In the genomic region with DNA sequence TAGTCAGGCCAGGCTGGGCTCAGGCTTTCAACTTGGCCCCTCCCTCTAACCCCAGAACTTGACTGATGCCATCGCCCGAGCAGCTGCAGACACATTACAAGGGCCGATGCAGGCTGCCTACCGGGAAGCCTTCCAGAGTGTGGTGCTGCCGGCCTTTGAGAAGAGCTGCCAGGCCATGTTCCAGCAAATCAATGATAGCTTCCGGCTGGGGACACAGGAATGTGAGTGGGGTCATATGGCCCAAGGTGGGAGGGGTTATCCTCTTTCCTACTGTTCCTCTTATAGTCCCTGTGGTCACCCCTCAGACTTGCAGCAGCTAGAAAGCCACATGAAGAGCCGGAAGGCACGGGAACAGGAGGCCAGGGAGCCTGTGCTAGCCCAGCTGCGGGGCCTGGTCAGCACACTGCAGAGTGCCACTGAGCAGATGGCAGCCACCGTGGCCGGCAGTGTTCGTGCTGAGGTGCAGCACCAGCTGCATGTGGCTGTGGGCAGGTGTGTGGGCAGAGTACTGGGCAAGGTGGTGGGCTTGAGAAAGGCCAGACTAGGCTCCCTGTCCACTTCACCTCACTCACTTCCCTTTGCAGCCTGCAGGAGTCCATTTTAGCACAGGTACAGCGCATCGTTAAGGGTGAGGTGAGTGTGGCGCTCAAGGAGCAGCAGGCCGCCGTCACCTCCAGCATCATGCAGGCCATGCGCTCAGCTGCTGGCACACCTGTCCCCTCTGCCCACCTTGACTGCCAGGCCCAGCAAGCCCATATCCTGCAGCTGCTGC, we compare ENCODE assay signal across 21 cellular contexts. TPM values are rescaled to one million over a fixed set of nuclear protein-coding genes. Genes with fewer than 3 reads are reported as not detected.
DNase-seq lines count a peak whose midpoint lies in the region; ATAC-seq and TF ChIP-seq lines count a peak whose summit lies in the region.
"Had no signal": no experiment of that assay in that cellular context is flagged by ENCODE, and none has a peak within 500 bp of the region (broad histone marks: within the 10 kb centered on the region; RNA-seq: fewer than 3 reads in every experiment).

No MANE protein-coding gene starts in this region.

- H3K36me3 Mint-ChIP-seq in nephron (ENCODE audit: low read depth) = peaks cover 39% of the 10 kb centered on the region
- peaks cover 46% of the 10 kb centered on the region for H3K36me3 Mint-ChIP-seq in endodermal cell (ENCODE audit: low read depth)

- H3K27me3 ChIP-seq in SJCRH30 = no peaks in the 10 kb centered on the region
- H3K27me3 ChIP-seq in endodermal cell (ENCODE audit: control insufficient read depth, insufficient read depth, low read length, poor library complexity, severe bottlenecking) = no peaks in the 10 kb centered on the region
- H3K27me3 ChIP-seq: left lung had no signal

- H3K9ac ChIP-seq in endodermal cell (ENCODE audit: extremely low read depth, low read length, poor library complexity, severe bottlenecking) = no peak overlapping the region

- H3K9me3 ChIP-seq in SJCRH30 (replicated peaks) (no peaks in the 10 kb centered on the region), endodermal cell (ENCODE audit: control insufficient read depth, low read length) (no peaks in the 10 kb centered on the region)
- H3K9me3 ChIP-seq: left lung had no signal

- H3K36me3 ChIP-seq in SJCRH30 (peaks cover 17% of the 10 kb centered on the region), endodermal cell (ENCODE audit: control insufficient read depth, insufficient read depth, low read length) (peaks cover 68% of the 10 kb centered on the region)

- H3K4me3 Mint-ChIP-seq in nephron (peak overlapping the region in 1 of 3 experiments; percentile 37), endodermal cell (no peak overlapping the region)
- H3K4me3 Mint-ChIP-seq: H9; naive thymus-derived CD4-positive, alpha-beta T cell had no signal

- H3K4me1 Mint-ChIP-seq in nephron (peaks cover 30% of the 10 kb centered on the region), endodermal cell (peaks cover 13% of the 10 kb centered on the region)

- H3K27me3 Mint-ChIP-seq in nephron (ENCODE audit: low read depth) (no peaks in the 10 kb centered on the region), endodermal cell (ENCODE audit: insufficient read depth) (no peaks in the 10 kb centered on the region)
- H3K27me3 Mint-ChIP-seq: naive thymus-derived CD4-positive, alpha-beta T cell had no signal

- H3K27ac Mint-ChIP-seq in nephron (peak overlapping the region; percentile 55 to 89 (median 76)), endodermal cell (no peak overlapping the region)

- H3K27ac ChIP-seq in SJCRH30 = peak overlapping the region; percentile 91
- H3K27ac ChIP-seq in endodermal cell (ENCODE audit: low read depth, low read length) = no peak overlapping the region
- H3K27ac ChIP-seq: left lung had no signal

- no peak overlapping the region for H3K4me3 ChIP-seq in SJCRH30
- H3K4me3 ChIP-seq in endodermal cell (ENCODE audit: low read length) = no peak overlapping the region
- H3K4me3 ChIP-seq: left lung had no signal

- intact Hi-C loops in left cardiac atrium (cut with DNase I) = loop anchor here (5.0 kb wide), 2 partner anchors 45 to 160 kb away; no protein-coding TSS in a partner anchor

- 95 to 100% methylated on average over 6 to 18 of the region's 18 CpGs for whole genome bisulfite sequencing in endodermal cell (ENCODE audit: insufficient coverage in 1 of 2, insufficient read length in 1 of 2), 2 experiments

- TF ChIP-seq CTCF in nephron (IDR thresholded peaks at IDR 0.05; ENCODE audit: unreplicated experiment in 3 of 3) (no peak), endodermal cell (conservative IDR thresholded peaks at IDR 0.05) (no peak)

- H3K9me3 Mint-ChIP-seq in nephron (no peaks in the 10 kb centered on the region), endodermal cell (no peaks in the 10 kb centered on the region)
- H3K9me3 Mint-ChIP-seq: activated naive CD4-positive, alpha-beta T cell treated with anti-CD3 and anti-CD28 coated beads, Interleukin-2, amount 50 U/mL, for 72 hours; H9 had no signal

- ATAC-seq in left cardiac atrium = peak; percentile 15 to 60
- ATAC-seq in GM18511 (IDR thresholded peaks at IDR 0.05; ENCODE audit: unreplicated experiment) = no peak
- no peak for ATAC-seq in GM18907 (IDR thresholded peaks at IDR 0.05; ENCODE audit: unreplicated experiment)
- ATAC-seq: left lung had no signal

- DNase-seq in Ammon's horn (ENCODE audit: low spot score) (peak; percentile 93), SJCRH30 (peak; percentile 49 to 60), left cardiac atrium (peak; percentile 47), NCI-H1436 treated with DMSO at 0.1 percent for 48 hours (lab: John Stamatoyannopoulos, UW) (no peak), endodermal cell (no peak)
- DNase-seq: activated CD4-positive, alpha-beta T cell treated with anti-CD3 and anti-CD28 coated beads for 4 hours; effector memory CD4-positive, alpha-beta T cell; GDM1; H9; left lung; naive thymus-derived CD4-positive, alpha-beta T cell; NCI-H1694 treated with DMSO at 0.1 percent for 48 hours; NCI-H510A treated with DMSO at 0.1 percent for 48 hours; OCI-M1; stimulated activated CD4-positive, alpha-beta T cell treated with anti-CD3 and anti-CD28 coated beads, Interleukin-1b, Interleukin-23, amount 100 ng/mL, for 48 hours had no signal

- H3K4me1 ChIP-seq in SJCRH30 (peaks cover 4% of the 10 kb centered on the region; the same call in 1 of the 2 replicates), endodermal cell (ENCODE audit: control insufficient read depth, insufficient read depth, low read length) (peaks cover 5% of the 10 kb centered on the region)

RNA-seq across cellular contexts. Expression of a gene that starts 2.1 kb away (rescaled TPM):
- total RNA-seq in SJCRH30 (2014; rRNA removed; shearing (Covaris generic)) = not detected in 2 replicates
- total RNA-seq in left cardiac atrium = under 1 TPM in 1 of 2 donors, not detected in 1; 0.50 TPM
- 1 to 10 TPM; 7.0 to 7.3 TPM for total RNA-seq in endodermal cell
- 1.2 TPM for polyA plus RNA-seq in endodermal cell (2013, experiment 1 of 2)
- 0.79 TPM for polyA plus RNA-seq in endodermal cell (2013, experiment 2 of 2)
- total RNA-seq: bronchial epithelial cell, pulmonary artery endothelial cell had no signal
- polyA plus RNA-seq: naive thymus-derived CD4-positive, alpha-beta T cell had no signal

RNA-seq across cellular contexts. Expression of a gene that starts 9.7 kb away (rescaled TPM):
- 40.9 and 43.5 TPM in 2 replicates for total RNA-seq in SJCRH30 (2014; rRNA removed; shearing (Covaris generic))
- total RNA-seq in left cardiac atrium (10 to 100 TPM; 23.3 to 31.5 TPM), endodermal cell (10 to 100 TPM; 69.2 to 74.3 TPM)
- polyA plus RNA-seq in endodermal cell (2013, experiment 1 of 2) = 74.2 TPM
- 64.8 TPM for polyA plus RNA-seq in endodermal cell (2013, experiment 2 of 2)

RNA-seq across cellular contexts. Expression of a gene that starts 10.5 kb away (rescaled TPM):
- 5.6 and 6.1 TPM in 2 replicates for total RNA-seq in SJCRH30 (2014; rRNA removed; shearing (Covaris generic))
- total RNA-seq in left cardiac atrium (10 to 100 TPM; 21.0 to 27.3 TPM), endodermal cell (10 to 100 TPM; 32.1 to 37.4 TPM)
- polyA plus RNA-seq in endodermal cell (2013, experiment 1 of 2) = 31.9 TPM
- 25.4 TPM for polyA plus RNA-seq in endodermal cell (2013, experiment 2 of 2)

RNA-seq across cellular contexts. Expression of a gene that starts 35.1 kb away (rescaled TPM):
- 15.4 and 18.8 TPM in 2 replicates for total RNA-seq in SJCRH30 (2014; rRNA removed; shearing (Covaris generic))
- 10 to 100 TPM; 22.1 to 22.2 TPM for total RNA-seq in left cardiac atrium
- total RNA-seq in endodermal cell = 10 to 100 TPM; 43.7 to 57.2 TPM
- 59.9 TPM for polyA plus RNA-seq in endodermal cell (2013, experiment 1 of 2)
- polyA plus RNA-seq in endodermal cell (2013, experiment 2 of 2) = 48.1 TPM

RNA-seq across cellular contexts. Expression of a gene that starts 35.8 kb away (rescaled TPM):
- 164 and 177 TPM in 2 replicates for total RNA-seq in SJCRH30 (2014; rRNA removed; shearing (Covaris generic))
- total RNA-seq in left cardiac atrium (10 to 100 TPM; 59.8 to 73.9 TPM), endodermal cell (100 to 1,000 TPM; 201 to 218 TPM)
- polyA plus RNA-seq in endodermal cell (2013, experiment 1 of 2) = 236 TPM
- 236 TPM for polyA plus RNA-seq in endodermal cell (2013, experiment 2 of 2)

Comparison
In these comparisons a context has a peak if more than half of its experiments do, and no peak if none do; other contexts are left out.
1. DNase-seq: peak in Ammon's horn (single experiment), SJCRH30 (2 of 2) and left cardiac atrium (single experiment); none in NCI-H1436 treated with DMSO at 0.1 percent for 48 hours (single experiment) and endodermal cell (single experiment).
2. ATAC-seq: peak in left cardiac atrium (2 of 2); none in GM18511 (single experiment) and GM18907 (single experiment).